Comparison of ENCODE assay signal across 31 cellular contexts in genomic region chr6:141133836-141134235, GRCh38.
"Had no signal": no experiment of that assay in that cellular context is flagged by ENCODE, and none has a peak within 500 bp of the region (broad histone marks: within the 10 kb centered on the region; RNA-seq: fewer than 3 reads in every experiment).

No MANE protein-coding gene starts in this region.

- H3K27me3 Mint-ChIP-seq: activated CD4-positive, alpha-beta T cell treated with anti-CD3 and anti-CD28 coated beads for 36 hours; activated CD8-positive, alpha-beta memory T cell treated with anti-CD3 and anti-CD28 coated beads, Interleukin-2, amount 10 ng/mL, durations not matched to agents 7 days and 5 days; naive B cell; progenitor cell of endocrine pancreas; stimulated activated memory B cell treated with anti-CD40 and anti-IgM and Interleukin-4, amounts not matched to agents 10 μg/mL and 1 μg/mL and 100 μg/mL, for 72 hours; stimulated activated naive CD8-positive, alpha-beta T cell treated with anti-CD3 and anti-CD28 coated beads, Interleukin-15, amount 100 ng/mL, for 72 hours had no signal

- H3K4me1 ChIP-seq: body of pancreas, gastroesophageal sphincter, right lobe of liver, thyroid gland had no signal

- H3K9me3 Mint-ChIP-seq: activated naive CD4-positive, alpha-beta T cell treated with anti-CD3 and anti-CD28 coated beads, Interleukin-2, amount 50 U/mL, for 72 hours; activated T-cell treated with anti-CD3 and anti-CD28 coated beads, Interleukin-2, amount 50 U/mL, for 72 hours; immature natural killer cell; naive B cell; nephron progenitor cell; stimulated activated naive CD8-positive, alpha-beta T cell treated with anti-CD3 and anti-CD28 coated beads, Interleukin-15, amount 100 ng/mL, for 72 hours had no signal

- H3K27me3 ChIP-seq: body of pancreas, dorsolateral prefrontal cortex, gastroesophageal sphincter, neutrophil, ovary, right lobe of liver, thyroid gland had no signal

- H3K27ac ChIP-seq: body of pancreas, dorsolateral prefrontal cortex, gastroesophageal sphincter, neutrophil, ovary, right lobe of liver, thyroid gland had no signal

- H3K4me1 Mint-ChIP-seq: activated CD4-positive, alpha-beta T cell treated with anti-CD3 and anti-CD28 coated beads for 36 hours; activated CD8-positive, alpha-beta memory T cell treated with anti-CD3 and anti-CD28 coated beads, Interleukin-2, amount 10 ng/mL, durations not matched to agents 7 days and 5 days; immature natural killer cell; naive B cell; nephron progenitor cell; stimulated activated memory B cell treated with anti-CD40 and anti-IgM and Interleukin-4, amounts not matched to agents 10 μg/mL and 1 μg/mL and 100 μg/mL, for 72 hours; stimulated activated naive CD8-positive, alpha-beta T cell treated with anti-CD3 and anti-CD28 coated beads, Interleukin-15, amount 100 ng/mL, for 72 hours had no signal

- H3K36me3 Mint-ChIP-seq: activated CD8-positive, alpha-beta memory T cell treated with anti-CD3 and anti-CD28 coated beads, Interleukin-2, amount 10 ng/mL, durations not matched to agents 7 days and 5 days; activated naive CD4-positive, alpha-beta T cell treated with anti-CD3 and anti-CD28 coated beads, Interleukin-2, amount 50 U/mL, for 72 hours; immature natural killer cell; mesothelial cell of epicardium; naive B cell; stimulated activated memory B cell treated with anti-CD40 and anti-IgM and Interleukin-4, amounts not matched to agents 10 μg/mL and 1 μg/mL and 100 μg/mL, for 72 hours had no signal

- H3K9me3 ChIP-seq: body of pancreas, gastroesophageal sphincter, neutrophil, ovary, right lobe of liver, thyroid gland had no signal

- DNase-seq: activated CD4-positive, alpha-beta T cell treated with anti-CD3 and anti-CD28 coated beads for 36 hours; activated CD4-positive, CD25-positive, alpha-beta regulatory T cell; activated CD8-positive, alpha-beta memory T cell treated with anti-CD3 and anti-CD28 coated beads, Interleukin-2, amount 10 ng/mL, durations not matched to agents 7 days and 5 days; activated CD8-positive, alpha-beta T cell treated with anti-CD3 and anti-CD28 coated beads, Interleukin-2, amount 10 ng/mL, durations not matched to agents 7 days and 5 days; activated naive CD4-positive, alpha-beta T cell; activated T-cell treated with anti-CD3 and anti-CD28 coated beads for 4 hours; activated T-cell treated with anti-CD3 and anti-CD28 coated beads, Interleukin-2, amount 50 U/mL, for 72 hours; cerebellar nuclear complex; dorsolateral prefrontal cortex; effector memory CD4-positive, alpha-beta T cell; erythroblast; hippocampal formation; immature natural killer cell; kidney; left colon; naive B cell; nephron progenitor cell; ovary; right lobe of liver; small intestine; stimulated activated CD4-positive, alpha-beta T cell treated with anti-CD3 and anti-CD28 coated beads, Interleukin-4, amount 100 ng/mL, for 24 hours; stimulated activated naive CD8-positive, alpha-beta T cell treated with anti-CD3 and anti-CD28 coated beads, Interleukin-15, amount 100 ng/mL, for 72 hours; substantia nigra; thyroid gland had no signal

- H3K36me3 ChIP-seq: gastroesophageal sphincter, neutrophil, ovary, right lobe of liver, thyroid gland had no signal

- H3K27ac Mint-ChIP-seq: activated CD4-positive, alpha-beta T cell treated with anti-CD3 and anti-CD28 coated beads for 36 hours; activated CD8-positive, alpha-beta memory T cell treated with anti-CD3 and anti-CD28 coated beads, Interleukin-2, amount 10 ng/mL, durations not matched to agents 7 days and 5 days; activated CD8-positive, alpha-beta T cell treated with anti-CD3 and anti-CD28 coated beads, Interleukin-2, amount 10 ng/mL, durations not matched to agents 7 days and 5 days; activated naive CD4-positive, alpha-beta T cell treated with anti-CD3 and anti-CD28 coated beads, Interleukin-2, amount 50 U/mL, for 72 hours; immature natural killer cell; mesothelial cell of epicardium; naive B cell; nephron progenitor cell; progenitor cell of endocrine pancreas; stimulated activated memory B cell treated with anti-CD40 and anti-IgM and Interleukin-4, amounts not matched to agents 10 μg/mL and 1 μg/mL and 100 μg/mL, for 72 hours; stimulated activated naive CD8-positive, alpha-beta T cell treated with anti-CD3 and anti-CD28 coated beads, Interleukin-15, amount 100 ng/mL, for 72 hours had no signal

- H3K4me3 Mint-ChIP-seq: activated CD4-positive, alpha-beta T cell treated with anti-CD3 and anti-CD28 coated beads for 36 hours; activated CD8-positive, alpha-beta memory T cell treated with anti-CD3 and anti-CD28 coated beads, Interleukin-2, amount 10 ng/mL, durations not matched to agents 7 days and 5 days; activated CD8-positive, alpha-beta T cell treated with anti-CD3 and anti-CD28 coated beads, Interleukin-2, amount 10 ng/mL, durations not matched to agents 7 days and 5 days; activated T-cell treated with anti-CD3 and anti-CD28 coated beads, Interleukin-2, amount 50 U/mL, for 72 hours; immature natural killer cell; mesothelial cell of epicardium; naive B cell; nephron progenitor cell; stimulated activated memory B cell treated with anti-CD40 and anti-IgM and Interleukin-4, amounts not matched to agents 10 μg/mL and 1 μg/mL and 100 μg/mL, for 72 hours; stimulated activated naive CD8-positive, alpha-beta T cell treated with anti-CD3 and anti-CD28 coated beads, Interleukin-15, amount 100 ng/mL, for 72 hours had no signal

- H3K4me3 ChIP-seq: body of pancreas, dorsolateral prefrontal cortex, gastroesophageal sphincter, ovary, right lobe of liver, thyroid gland had no signal
